Comparison of ENCODE assay signal across 1 cellular context in genomic region chr2:25301453-25302352, GRCh38.
TF ChIP-seq lines count a peak whose summit lies in the region.

No MANE protein-coding gene starts in this region.

TF ChIP-seq in GM12878, 131 proteins besides CTCF, POLR2A, EP300 and RAD21 (continued from another document and continues in another):
- TF ChIP-seq SKIL (IDR thresholded peaks at IDR 0.05; ENCODE audit: low read depth, poor library complexity, severe bottlenecking) (peak; percentile 97), STAT3 (IDR thresholded peaks at IDR 0.05; ENCODE audit: low read depth, low read length) (peak; percentile 84; the same call in 1 of the 2 replicates), ZNF24 (IDR thresholded peaks at IDR 0.05) (peak; percentile 91), MYC (IDR thresholded peaks at IDR 0.05; ENCODE audit: insufficient read depth, insufficient read length, insufficient replicate concordance, low read length, severe bottlenecking) (no peak), USF1 (IDR thresholded peaks at IDR 0.05; ENCODE audit: borderline replicate concordance, extremely low read length, insufficient read depth, low read depth, low read length) (no peak), REST (IDR thresholded peaks at IDR 0.05; ENCODE audit: low read depth, low read length) (no peak), HDAC6 (IDR thresholded peaks at IDR 0.05; ENCODE audit: unreplicated experiment) (no peak), NR2C1 (IDR thresholded peaks at IDR 0.05) (no peak), ZBTB33 (IDR thresholded peaks at IDR 0.05) (no peak), ZNF384 (IDR thresholded peaks at IDR 0.05; ENCODE audit: borderline replicate concordance, low read depth, low read length) (no peak), TAF1 (IDR thresholded peaks at IDR 0.05; ENCODE audit: borderline replicate concordance, low read depth, low read length) (0 out of 2 replicates have a peak, but pooled peaks have one; percentile 24), HDGF (IDR thresholded peaks at IDR 0.05) (no peak), RCOR1 (conservative IDR thresholded peaks at IDR 0.05; ENCODE audit: low read depth, low read length) (peak; percentile 79; the same call in 1 of the 2 replicates), HCFC1 (IDR thresholded peaks at IDR 0.05; ENCODE audit: low read length) (no peak), FOXK2 (IDR thresholded peaks at IDR 0.05) (no peak), ELK1 (IDR thresholded peaks at IDR 0.05; ENCODE audit: low read depth, low read length) (no peak), NRF1 (conservative IDR thresholded peaks at IDR 0.05; ENCODE audit: low read depth, low read length) (no peak), MTA3 (IDR thresholded peaks at IDR 0.05; ENCODE audit: borderline replicate concordance, low read length) (peak; percentile 89; the same call in 1 of the 2 replicates), MAX (IDR thresholded peaks at IDR 0.05; ENCODE audit: low read depth, low read length) (no peak; the same call in 1 of the 2 replicates), EZH2 (IDR thresholded peaks at IDR 0.05; ENCODE audit: borderline replicate concordance, control insufficient read depth, low read depth, low read length) (no peak), RELA (IDR thresholded peaks at IDR 0.05; ENCODE audit: borderline replicate concordance, partially characterized antibody) (peak; percentile 58), NFYA (IDR thresholded peaks at IDR 0.05; ENCODE audit: borderline replicate concordance, low read depth, low read length) (no peak), CHD4 (IDR thresholded peaks at IDR 0.05) (no peak), BRCA1 (IDR thresholded peaks at IDR 0.05; ENCODE audit: low read depth, low read length) (no peak), CEBPZ (IDR thresholded peaks at IDR 0.05; ENCODE audit: low read depth, low read length) (no peak), NBN (IDR thresholded peaks at IDR 0.05) (peak; percentile 93), BACH1 (IDR thresholded peaks at IDR 0.05; ENCODE audit: borderline replicate concordance) (peak; percentile 95), BCL11A (IDR thresholded peaks at IDR 0.05; ENCODE audit: low read depth, low read length) (peak; percentile 99), MEF2B (IDR thresholded peaks at IDR 0.05; ENCODE audit: partially characterized antibody, poor library complexity, severe bottlenecking) (peak; percentile 91), IRF4 (IDR thresholded peaks at IDR 0.05; ENCODE audit: low read depth, low read length) (peak; percentile 98), E2F8 (IDR thresholded peaks at IDR 0.05; ENCODE audit: low read depth, partially characterized antibody) (no peak), CREM (IDR thresholded peaks at IDR 0.05; ENCODE audit: low read depth) (peak; percentile 95), ZBTB40 (IDR thresholded peaks at IDR 0.05; ENCODE audit: borderline replicate concordance) (no peak), SREBF2 (IDR thresholded peaks at IDR 0.05; ENCODE audit: low read length) (no peak)
